ENCODE assay signal across 21 cellular contexts in genomic region chr19:32606289-32606688, GRCh38.
"Had no signal": no experiment of that assay in that cellular context is flagged by ENCODE, and none has a peak within 500 bp of the region (broad histone marks: within the 10 kb centered on the region; RNA-seq: fewer than 3 reads in every experiment).

No MANE protein-coding gene starts in this region.

- H3K9ac ChIP-seq: SK-N-SH had no signal

- H3K4me2 ChIP-seq: SK-N-SH had no signal

- H3K27ac ChIP-seq: HL-60 had no signal

- H3K9me3 ChIP-seq: SK-N-SH had no signal

- H3K4me3 ChIP-seq: K562 had no signal

- H3K27me3 Mint-ChIP-seq: IgD-negative memory B cell, T-cell had no signal

- H3K4me3 Mint-ChIP-seq: IgD-negative memory B cell, T-cell had no signal

- DNase-seq: MV-4-11, NCI-H1048, NCI-H1105, NCI-H1417, NCI-H146, NCI-H1694 treated with DMSO at 0.1 percent for 48 hours, NCI-H1930, NCI-H2081, NCI-H2107, NCI-H345, NCI-H446 treated with DMSO at 0.1 percent for 48 hours, NCI-H510A treated with DMSO at 0.1 percent for 48 hours, NCI-H526, RPMI8226, SHP77, SK-N-SH, SW 1271, T-cell had no signal

- H3K9me3 Mint-ChIP-seq: IgD-negative memory B cell, T-cell had no signal

- ATAC-seq: K562, T-cell had no signal

- H3K27ac Mint-ChIP-seq: IgD-negative memory B cell, T-cell had no signal

- H3K4me1 Mint-ChIP-seq: IgD-negative memory B cell, T-cell had no signal
